In genomic region chrX:120244395-120244734, GRCh38 we compare ENCODE assay signal across 8 cellular contexts. TPM values are rescaled to one million over a fixed set of nuclear protein-coding genes. Genes with fewer than 3 reads are reported as not detected.
DNase-seq lines count a peak whose midpoint lies in the region; ATAC-seq and TF ChIP-seq lines count a peak whose summit lies in the region.

No MANE protein-coding gene starts in this region.

- peak overlapping the region; percentile 94 for H3K4me3 Mint-ChIP-seq in activated CD8-positive, alpha-beta memory T cell treated with anti-CD3 and anti-CD28 coated beads, Interleukin-2, amount 10 ng/mL, durations not matched to agents 7 days and 5 days

- no peak for DNase-seq in activated CD8-positive, alpha-beta memory T cell treated with anti-CD3 and anti-CD28 coated beads, Interleukin-2, amount 10 ng/mL, durations not matched to agents 7 days and 5 days
- DNase-seq in activated CD8-positive, alpha-beta memory T cell treated with anti-CD3 and anti-CD28 coated beads, Interleukin-2, amount 50 U/mL, for 4 hours, result no peak
- DNase-seq in Peyer's patch (no peak), fibroblast of the aortic adventitia (ENCODE audit: low read depth) (no peak), sciatic nerve (ENCODE audit: low spot score) (no peak), superior temporal gyrus (ENCODE audit: extremely low spot score) (no peak), NCI-H748 (lab: John Stamatoyannopoulos, UW; ENCODE audit: unreplicated experiment) (no peak)

- H3K4me1 ChIP-seq in Peyer's patch, result peaks cover 0 to 6% (median 0%) of the 10 kb centered on the region in 4 donors

- no peaks in the 10 kb centered on the region for H3K36me3 Mint-ChIP-seq in activated CD8-positive, alpha-beta memory T cell treated with anti-CD3 and anti-CD28 coated beads, Interleukin-2, amount 10 ng/mL, durations not matched to agents 7 days and 5 days

- CTCF ChIA-PET in activated CD8-positive, alpha-beta memory T cell treated with anti-CD3 and anti-CD28 coated beads, Interleukin-2, amount 10 ng/mL, durations not matched to agents 7 days and 5 days (lab: Charles Lee), result no interaction called here

- TF ChIP-seq CTCF in Peyer's patch (IDR thresholded peaks at IDR 0.05), result no peak
- TF ChIP-seq CTCF in fibroblast of the aortic adventitia (IDR thresholded peaks at IDR 0.05; ENCODE audit: insufficient read depth, low read length), result no peak

- no peaks in the 10 kb centered on the region for H3K9me3 Mint-ChIP-seq in activated CD8-positive, alpha-beta memory T cell treated with anti-CD3 and anti-CD28 coated beads, Interleukin-2, amount 10 ng/mL, durations not matched to agents 7 days and 5 days (ENCODE audit: low read depth)

- H3K36me3 ChIP-seq in Peyer's patch, result no peaks in the 10 kb centered on the region

- intact Hi-C loops in sciatic nerve (cut with DNase I), result no loop called here

- H3K4me1 Mint-ChIP-seq in activated CD8-positive, alpha-beta memory T cell treated with anti-CD3 and anti-CD28 coated beads, Interleukin-2, amount 10 ng/mL, durations not matched to agents 7 days and 5 days, result peaks cover 33% of the 10 kb centered on the region

- TF ChIP-seq POLR2A in Peyer's patch (IDR thresholded peaks at IDR 0.05), result no peak

- H3K4me3 ChIP-seq in Peyer's patch, result peak overlapping the region; percentile 58 to 76 (median 63)
- H3K4me3 ChIP-seq in fibroblast of the aortic adventitia (ENCODE audit: low read depth, low read length), result peak overlapping the region; percentile 77

- peak overlapping the region; percentile 86 for H3K27ac Mint-ChIP-seq in activated CD8-positive, alpha-beta memory T cell treated with anti-CD3 and anti-CD28 coated beads, Interleukin-2, amount 10 ng/mL, durations not matched to agents 7 days and 5 days

- peak overlapping the region; percentile 73 to 93 (median 76) for H3K27ac ChIP-seq in Peyer's patch

- H3K9me3 ChIP-seq in Peyer's patch, result no peaks in the 10 kb centered on the region

- ATAC-seq in activated CD8-positive, alpha-beta memory T cell treated with anti-CD3 and anti-CD28 coated beads, Interleukin-2, amount 10 ng/mL, durations not matched to agents 7 days and 5 days, result no peak
- ATAC-seq in sciatic nerve (peak; percentile 31), GM21526 (IDR thresholded peaks at IDR 0.05; ENCODE audit: low FRiP score, unreplicated experiment) (no peak)

- no peaks in the 10 kb centered on the region for H3K27me3 Mint-ChIP-seq in activated CD8-positive, alpha-beta memory T cell treated with anti-CD3 and anti-CD28 coated beads, Interleukin-2, amount 10 ng/mL, durations not matched to agents 7 days and 5 days

- no peaks in the 10 kb centered on the region for H3K27me3 ChIP-seq in Peyer's patch

RNA-seq across cellular contexts. Expression of gene ZBTB33, which starts 6.2 kb away (rescaled TPM):
- 10 to 100 TPM; 16.9 to 17.4 TPM for total RNA-seq in activated CD8-positive, alpha-beta memory T cell treated with anti-CD3 and anti-CD28 coated beads, Interleukin-2, amount 10 ng/mL, durations not matched to agents 7 days and 5 days
- total RNA-seq in Peyer's patch (10 to 100 TPM in 1 of 4 donors, 1 to 10 TPM in 3; 4.9 to 13.0 (median 8.6) TPM), fibroblast of the aortic adventitia (ENCODE audit: low replicate concordance) (16.6 and 18.3 TPM in 2 replicates), sciatic nerve (11.1 TPM)
